Comparison of ENCODE assay signal across 4 cellular contexts in genomic region chr19:51738523-51738922, GRCh38. TPM values are rescaled to one million over a fixed set of nuclear protein-coding genes. Genes with fewer than 3 reads are reported as not detected.
"Had no signal": no experiment of that assay in that cellular context is flagged by ENCODE, and none has a peak within 500 bp of the region (broad histone marks: within the 10 kb centered on the region; RNA-seq: fewer than 3 reads in every experiment).

No MANE protein-coding gene starts in this region.

RNA-seq across cellular contexts. Expression of gene FPR1, which starts 13.2 kb away (rescaled TPM):
- total RNA-seq: NCI-H460 had no signal

RNA-seq across cellular contexts. Expression of gene HAS1, which starts 14.7 kb away (rescaled TPM):
- total RNA-seq: M059J, NCI-H460 had no signal

RNA-seq across cellular contexts. Expression of gene FPR2, which starts 22.5 kb away (rescaled TPM):
- total RNA-seq: M059J, MCF 10A, NCI-H460 had no signal

RNA-seq across cellular contexts. Expression of gene FPR3, which starts 56.4 kb away (rescaled TPM):
- total RNA-seq: LHCN-M2, MCF 10A, NCI-H460 had no signal
